14 cellular contexts compared by ENCODE assay signal in genomic region chr1:178940022-178940765, GRCh38.
A peak's percentile ranks its signal among the peaks of the same experiment; 100 is the strongest.
DNase-seq lines count a peak whose midpoint lies in the region; FAIRE-seq and TF ChIP-seq lines count a peak whose summit lies in the region.
"Had no signal": no experiment of that assay in that cellular context is flagged by ENCODE, and none has a peak within 500 bp of the region (broad histone marks: within the 10 kb centered on the region; RNA-seq: fewer than 3 reads in every experiment).

No MANE protein-coding gene starts in this region.

- H3K36me3 Mint-ChIP-seq in HFFc6 (ENCODE audit: low read depth), result no peaks in the 10 kb centered on the region

- peaks cover 14% of the 10 kb centered on the region for H3K4me1 ChIP-seq in keratinocyte (ENCODE audit: control insufficient read depth, extremely low read depth, insufficient read depth, low read length)
- H3K4me1 ChIP-seq: BE2C, parathyroid adenoma had no signal

- H3K79me2 ChIP-seq in keratinocyte (ENCODE audit: control insufficient read depth, insufficient read depth, low read length), result no peaks in the 10 kb centered on the region
- H3K79me2 ChIP-seq: parathyroid adenoma had no signal

- no peak overlapping the region for H3K27ac ChIP-seq in keratinocyte (ENCODE audit: control insufficient read depth, insufficient read depth, low read length)
- H3K27ac ChIP-seq: parathyroid adenoma had no signal

- no peak overlapping the region for H3K9ac ChIP-seq in keratinocyte (ENCODE audit: control insufficient read depth, extremely low read depth, insufficient read depth, low read length)
- H3K9ac ChIP-seq: parathyroid adenoma had no signal

- no peak for TF ChIP-seq CTCF in HFFc6 (IDR thresholded peaks at IDR 0.05)
- no peak for TF ChIP-seq CTCF in cardiac fibroblast (IDR thresholded peaks at IDR 0.05; ENCODE audit: low read depth, low read length)
- TF ChIP-seq CTCF in keratinocyte (optimal IDR thresholded peaks at IDR 0.05 in 1 of 3, IDR thresholded peaks at IDR 0.05 in 1 of 3, conservative IDR thresholded peaks at IDR 0.05 in 1 of 3; ENCODE audit: extremely low read depth in 1 of 3, insufficient read depth in 2 of 3, low read length in 3 of 3), result no peak

- H3K36me3 ChIP-seq in keratinocyte (ENCODE audit: control insufficient read depth in 2 of 2, extremely low read depth in 1 of 2, insufficient read depth in 2 of 2, low read length in 2 of 2), result no peaks in the 10 kb centered on the region
- H3K36me3 ChIP-seq: BE2C had no signal

- dilution Hi-C loops in keratinocyte (cut with MboI; ENCODE audit: extremely low pct_ligation_motif_present, low sequenced_read_pairs), result no loop called here

- DNase-seq in HFFc6, result peak; percentile 8
- peak; percentile 34 to 37 for DNase-seq in cardiac fibroblast (ENCODE audit: low read depth in 2 of 2)
- no peak for DNase-seq in keratinocyte (ENCODE audit: low read depth, low spot score)
- peak; percentile 62 for DNase-seq in stromal cell of bone marrow (ENCODE audit: low read depth)
- DNase-seq in iPS-NIHi7 (ENCODE audit: extremely low spot score), result no peak
- no peak for DNase-seq in posterior cingulate gyrus
- no peak for DNase-seq in cortex of kidney (lab: John Stamatoyannopoulos, UW)
- no peak for DNase-seq in NCI-H748 treated with DMSO at 0.1 percent for 48 hours (lab: John Stamatoyannopoulos, UW)
- DNase-seq: BE2C; NCI-H1105; stimulated activated naive CD8-positive, alpha-beta T cell treated with anti-CD3 and anti-CD28 coated beads, Interleukin-15, amount 100 ng/mL, for 72 hours had no signal

- peak; percentile 34 for FAIRE-seq in keratinocyte (lab: Jason Lieb, UNC)
- FAIRE-seq: bronchial epithelial cell, K562 had no signal

- H2AFZ ChIP-seq in keratinocyte (ENCODE audit: control insufficient read depth, low read length), result no peak overlapping the region
- H2AFZ ChIP-seq: parathyroid adenoma had no signal

- no peaks in the 10 kb centered on the region for H3K9me3 ChIP-seq in keratinocyte (ENCODE audit: control insufficient read depth, low read depth, low read length)
- H3K9me3 ChIP-seq: BE2C had no signal

- H3K4me3 ChIP-seq in cardiac fibroblast (replicated peaks in 1 of 2; ENCODE audit: low read depth in 2 of 2, low read length in 2 of 2) (no peak overlapping the region), keratinocyte (ENCODE audit: control insufficient read depth in 2 of 3, extremely low read depth in 1 of 3, insufficient read depth in 2 of 3, low read depth in 1 of 3, low read length in 3 of 3) (no peak overlapping the region)
- H3K4me3 ChIP-seq: K562 had no signal

- peaks cover 23% of the 10 kb centered on the region for H3K4me1 Mint-ChIP-seq in HFFc6 (ENCODE audit: low read depth)

- H3K27me3 Mint-ChIP-seq in HFFc6 (ENCODE audit: insufficient read depth), result peaks cover 19% of the 10 kb centered on the region

- H3K9me1 ChIP-seq in keratinocyte (ENCODE audit: control insufficient read depth, extremely low read depth, insufficient read depth, low read length), result no peaks in the 10 kb centered on the region

- H4K20me1 ChIP-seq in keratinocyte (ENCODE audit: control insufficient read depth, extremely low read depth, insufficient read depth, low read length), result no peaks in the 10 kb centered on the region

- intact Hi-C loops in posterior cingulate gyrus (cut with DNase I), result no loop called here

- H3K4me3 Mint-ChIP-seq in HFFc6, result no peak overlapping the region
- H3K4me3 Mint-ChIP-seq: stimulated activated naive CD8-positive, alpha-beta T cell treated with anti-CD3 and anti-CD28 coated beads, Interleukin-15, amount 100 ng/mL, for 72 hours had no signal

- no peaks in the 10 kb centered on the region for H3K9me3 Mint-ChIP-seq in HFFc6
- H3K9me3 Mint-ChIP-seq: stimulated activated naive CD8-positive, alpha-beta T cell treated with anti-CD3 and anti-CD28 coated beads, Interleukin-15, amount 100 ng/mL, for 72 hours had no signal

- H3K27ac Mint-ChIP-seq in HFFc6, result no peak overlapping the region; the same call in 1 of the 2 replicates

- no peak overlapping the region for H3K4me2 ChIP-seq in keratinocyte (ENCODE audit: control insufficient read depth, extremely low read depth, insufficient read depth, low read depth, low read length)

- peaks cover 13% of the 10 kb centered on the region for H3K27me3 ChIP-seq in keratinocyte (ENCODE audit: control insufficient read depth, extremely low read depth, insufficient read depth, low read length)
- H3K27me3 ChIP-seq: BE2C had no signal

Comparison
In these comparisons a context has a peak if more than half of its experiments do, and no peak if none do; other contexts are left out.
1. DNase-seq: peak in HFFc6 (single experiment), cardiac fibroblast (2 of 2) and stromal cell of bone marrow (single experiment); none in keratinocyte (single experiment), iPS-NIHi7 (single experiment), posterior cingulate gyrus (0 of 10), cortex of kidney (single experiment) and NCI-H748 treated with DMSO at 0.1 percent for 48 hours (single experiment).